Comparison of ENCODE assay signal across 9 cellular contexts in the genomic region with DNA sequence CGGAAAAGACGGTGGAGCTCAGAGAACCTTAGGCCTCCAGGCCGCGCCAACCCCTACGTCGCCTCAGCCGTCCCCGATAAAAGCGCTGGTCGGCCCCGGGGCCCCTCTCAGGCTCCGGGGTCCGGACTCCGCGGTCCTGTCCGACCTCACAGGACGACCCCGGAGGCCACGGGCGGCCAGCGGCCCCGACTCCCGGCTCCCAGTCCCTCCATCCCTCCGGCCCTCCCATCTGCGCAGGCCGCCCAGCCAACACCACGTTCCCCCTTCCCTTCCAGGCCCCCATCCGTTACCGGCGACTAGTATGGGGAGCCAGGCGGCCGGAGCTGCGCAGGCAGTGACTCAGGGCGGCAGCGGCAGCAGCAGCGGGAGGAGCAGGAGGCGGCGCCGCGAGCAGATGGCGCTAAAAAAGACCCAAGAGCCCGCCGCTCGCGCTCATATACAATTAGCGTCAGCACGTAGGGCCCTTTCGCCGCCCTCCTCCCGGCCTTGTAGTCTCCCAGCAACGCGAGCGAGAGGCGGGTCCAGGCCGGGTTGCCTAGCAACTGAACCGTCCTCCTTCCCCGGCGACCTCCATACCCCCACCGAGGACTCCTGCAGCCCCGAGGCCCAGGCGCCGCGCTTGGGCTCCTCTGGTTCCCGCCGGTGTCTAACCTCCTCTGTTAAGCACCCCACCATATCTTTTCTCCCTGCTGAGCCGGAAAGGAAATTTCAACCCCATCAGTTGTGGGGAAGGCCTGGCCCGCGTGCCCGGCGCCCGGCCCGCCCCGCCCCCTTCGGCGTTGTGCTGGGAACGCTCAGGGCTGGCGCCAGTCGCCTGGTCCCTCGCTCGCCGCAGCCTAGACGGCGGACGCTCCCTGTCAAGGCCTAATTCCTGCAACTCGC. TPM values are rescaled to one million over a fixed set of nuclear protein-coding genes. Genes with fewer than 3 reads are reported as not detected.
A peak's percentile ranks its signal among the peaks of the same experiment; 100 is the strongest.
DNase-seq lines count a peak whose midpoint lies in the region; ATAC-seq, FAIRE-seq and TF ChIP-seq lines count a peak whose summit lies in the region.
"Had no signal": no experiment of that assay in that cellular context is flagged by ENCODE, and none has a peak within 500 bp of the region (broad histone marks: within the 10 kb centered on the region; RNA-seq: fewer than 3 reads in every experiment).

A gene with protein sequence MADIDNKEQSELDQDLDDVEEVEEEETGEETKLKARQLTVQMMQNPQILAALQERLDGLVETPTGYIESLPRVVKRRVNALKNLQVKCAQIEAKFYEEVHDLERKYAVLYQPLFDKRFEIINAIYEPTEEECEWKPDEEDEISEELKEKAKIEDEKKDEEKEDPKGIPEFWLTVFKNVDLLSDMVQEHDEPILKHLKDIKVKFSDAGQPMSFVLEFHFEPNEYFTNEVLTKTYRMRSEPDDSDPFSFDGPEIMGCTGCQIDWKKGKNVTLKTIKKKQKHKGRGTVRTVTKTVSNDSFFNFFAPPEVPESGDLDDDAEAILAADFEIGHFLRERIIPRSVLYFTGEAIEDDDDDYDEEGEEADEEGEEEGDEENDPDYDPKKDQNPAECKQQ (minus strand): TSS at position 409 of the 882 bp plus-strand sequence. CDS start 10,466 bp downstream, outside the sequence.

- FAIRE-seq in kidney (lab: Jason Lieb, UNC): no peak
- FAIRE-seq: colon had no signal

- H3K9me3 ChIP-seq in kidney (ENCODE audit: control insufficient read depth in 1 of 2, low read length in 2 of 2): no peaks in the 10 kb centered on the region

- peaks cover 0 to 8% of the 10 kb centered on the region in 2 donors for H3K4me1 ChIP-seq in kidney (ENCODE audit: control insufficient read depth in 1 of 2, insufficient read depth in 1 of 2, low read depth in 1 of 2, low read length in 2 of 2)

- no peak; the same call in none of the 2 replicates for TF ChIP-seq CTCF in AG09319 (IDR thresholded peaks at IDR 0.05; ENCODE audit: low read depth, low read length)
- no peak for TF ChIP-seq CTCF in kidney (IDR thresholded peaks at IDR 0.05; ENCODE audit: borderline replicate concordance, extremely low read depth, insufficient read depth)

- intact Hi-C loops in kidney (cut with DNase I): no loop called here

- H3K27ac ChIP-seq in kidney (ENCODE audit: low read depth in 2 of 2, low read length in 2 of 2): peak within 1 kb of the TSS; percentile 97 to 98

- ATAC-seq in GM19035 (IDR thresholded peaks at IDR 0.05; ENCODE audit: unreplicated experiment) (peak; percentile 91), HG03354 (IDR thresholded peaks at IDR 0.05; ENCODE audit: poor library complexity, severe bottlenecking, unreplicated experiment) (peak; percentile 93)

- peak; percentile 96 for DNase-seq in AG09319 (ENCODE audit: extremely low read depth, low read depth)
- DNase-seq in NCI-H446 treated with DMSO at 0.1 percent for 48 hours (lab: John Stamatoyannopoulos, UW): peak; percentile 98
- peak; percentile 95 for DNase-seq in activated CD4-positive, CD25-positive, alpha-beta regulatory T cell treated with anti-CD3 and anti-CD28 coated beads, Interleukin-2, amount 50 U/mL, for 72 hours
- peak; percentile 82 to 94 for DNase-seq in cerebellar nuclear complex (lab: John Stamatoyannopoulos, UW)
- peak; percentile 99 for DNase-seq in kidney
- DNase-seq in stimulated activated CD4-positive, alpha-beta T cell treated with anti-CD3 and anti-CD28 coated beads, Interleukin-15, amount 100 ng/mL, for 24 hours: peak; percentile 98

- H3K9ac ChIP-seq in kidney (ENCODE audit: low read length in 2 of 2): peak within 1 kb of the TSS; percentile 47 to 89

- H3K4me3 ChIP-seq in kidney (ENCODE audit: low read length in 2 of 2): peak within 1 kb of the TSS; percentile 55 to 88

- H3K36me3 ChIP-seq in kidney (ENCODE audit: control insufficient read depth in 1 of 2, insufficient read depth in 2 of 2, low read length in 2 of 2): no peaks in the 10 kb centered on the region

RNA-seq across cellular contexts. Expression of the gene that starts here (rescaled TPM):
- 288 TPM for total RNA-seq in kidney
- polyA plus RNA-seq in kidney (ENCODE audit: insufficient read depth, low read depth, low replicate concordance): 180 TPM

Comparison
In these comparisons a context has a peak if more than half of its experiments do, and no peak if none do; other contexts are left out.
1. Peak in every context shown above with its lines: DNase-seq, ATAC-seq, H3K4me3 ChIP-seq and H3K27ac ChIP-seq.